Comparison of ENCODE assay signal across 2 cellular contexts in the genomic region with DNA sequence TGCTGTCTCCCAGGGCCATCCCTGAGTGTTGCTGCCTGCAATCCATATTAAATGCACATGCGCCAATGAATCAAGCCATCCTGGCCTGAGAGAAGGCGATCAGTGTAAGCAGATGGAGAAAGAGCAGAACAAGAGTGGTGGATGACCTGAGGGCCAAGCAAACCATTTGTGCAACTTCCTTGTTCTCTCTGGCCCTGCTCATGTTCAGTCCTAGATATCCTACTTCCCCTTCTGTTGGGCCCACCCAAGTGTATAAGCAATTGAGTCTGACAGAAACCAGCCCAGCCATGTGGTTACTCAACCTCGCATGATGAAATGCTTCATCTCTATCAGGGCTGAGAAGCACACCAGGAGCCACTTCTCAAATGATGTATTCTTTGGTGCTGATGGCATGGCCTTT.
TF ChIP-seq lines count a peak whose summit lies in the region.

No MANE protein-coding gene starts in this region.

TF ChIP-seq in IMR-90, 13 proteins besides CTCF, POLR2A, EP300 and RAD21:
- TF ChIP-seq, protein P1, sequence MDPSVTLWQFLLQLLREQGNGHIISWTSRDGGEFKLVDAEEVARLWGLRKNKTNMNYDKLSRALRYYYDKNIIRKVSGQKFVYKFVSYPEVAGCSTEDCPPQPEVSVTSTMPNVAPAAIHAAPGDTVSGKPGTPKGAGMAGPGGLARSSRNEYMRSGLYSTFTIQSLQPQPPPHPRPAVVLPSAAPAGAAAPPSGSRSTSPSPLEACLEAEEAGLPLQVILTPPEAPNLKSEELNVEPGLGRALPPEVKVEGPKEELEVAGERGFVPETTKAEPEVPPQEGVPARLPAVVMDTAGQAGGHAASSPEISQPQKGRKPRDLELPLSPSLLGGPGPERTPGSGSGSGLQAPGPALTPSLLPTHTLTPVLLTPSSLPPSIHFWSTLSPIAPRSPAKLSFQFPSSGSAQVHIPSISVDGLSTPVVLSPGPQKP (IDR thresholded peaks at IDR 0.05; ENCODE audit: borderline replicate concordance, low read depth, low read length): no peak
- no peak for TF ChIP-seq FOS (IDR thresholded peaks at IDR 0.05; ENCODE audit: low read depth, low read length)
- TF ChIP-seq CEBPB (IDR thresholded peaks at IDR 0.05; ENCODE audit: low read depth, low read length): no peak
- no peak for TF ChIP-seq BHLHE40 (IDR thresholded peaks at IDR 0.05; ENCODE audit: low read depth, low read length)
- TF ChIP-seq NFE2L2 (IDR thresholded peaks at IDR 0.05; ENCODE audit: low read depth, low read length): no peak
- TF ChIP-seq CHD1 (IDR thresholded peaks at IDR 0.05; ENCODE audit: low read depth, low read length): no peak

TF ChIP-seq in GM12878, 131 proteins besides CTCF, POLR2A, EP300 and RAD21:
- TF ChIP-seq CBX5 (IDR thresholded peaks at IDR 0.05; ENCODE audit: low read depth): 0 out of 2 replicates have a peak, but pooled peaks have one; percentile 28
- no peak for TF ChIP-seq BCL11A (IDR thresholded peaks at IDR 0.05; ENCODE audit: low read depth, low read length)
- TF ChIP-seq, protein P2, sequence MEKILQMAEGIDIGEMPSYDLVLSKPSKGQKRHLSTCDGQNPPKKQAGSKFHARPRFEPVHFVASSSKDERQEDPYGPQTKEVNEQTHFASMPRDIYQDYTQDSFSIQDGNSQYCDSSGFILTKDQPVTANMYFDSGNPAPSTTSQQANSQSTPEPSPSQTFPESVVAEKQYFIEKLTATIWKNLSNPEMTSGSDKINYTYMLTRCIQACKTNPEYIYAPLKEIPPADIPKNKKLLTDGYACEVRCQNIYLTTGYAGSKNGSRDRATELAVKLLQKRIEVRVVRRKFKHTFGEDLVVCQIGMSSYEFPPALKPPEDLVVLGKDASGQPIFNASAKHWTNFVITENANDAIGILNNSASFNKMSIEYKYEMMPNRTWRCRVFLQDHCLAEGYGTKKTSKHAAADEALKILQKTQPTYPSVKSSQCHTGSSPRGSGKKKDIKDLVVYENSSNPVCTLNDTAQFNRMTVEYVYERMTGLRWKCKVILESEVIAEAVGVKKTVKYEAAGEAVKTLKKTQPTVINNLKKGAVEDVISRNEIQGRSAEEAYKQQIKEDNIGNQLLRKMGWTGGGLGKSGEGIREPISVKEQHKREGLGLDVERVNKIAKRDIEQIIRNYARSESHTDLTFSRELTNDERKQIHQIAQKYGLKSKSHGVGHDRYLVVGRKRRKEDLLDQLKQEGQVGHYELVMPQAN (conservative IDR thresholded peaks at IDR 0.05): no peak
- TF ChIP-seq HDAC2 (IDR thresholded peaks at IDR 0.05): no peak
- no peak for TF ChIP-seq PML (IDR thresholded peaks at IDR 0.05; ENCODE audit: low read length)
- TF ChIP-seq, protein P3, sequence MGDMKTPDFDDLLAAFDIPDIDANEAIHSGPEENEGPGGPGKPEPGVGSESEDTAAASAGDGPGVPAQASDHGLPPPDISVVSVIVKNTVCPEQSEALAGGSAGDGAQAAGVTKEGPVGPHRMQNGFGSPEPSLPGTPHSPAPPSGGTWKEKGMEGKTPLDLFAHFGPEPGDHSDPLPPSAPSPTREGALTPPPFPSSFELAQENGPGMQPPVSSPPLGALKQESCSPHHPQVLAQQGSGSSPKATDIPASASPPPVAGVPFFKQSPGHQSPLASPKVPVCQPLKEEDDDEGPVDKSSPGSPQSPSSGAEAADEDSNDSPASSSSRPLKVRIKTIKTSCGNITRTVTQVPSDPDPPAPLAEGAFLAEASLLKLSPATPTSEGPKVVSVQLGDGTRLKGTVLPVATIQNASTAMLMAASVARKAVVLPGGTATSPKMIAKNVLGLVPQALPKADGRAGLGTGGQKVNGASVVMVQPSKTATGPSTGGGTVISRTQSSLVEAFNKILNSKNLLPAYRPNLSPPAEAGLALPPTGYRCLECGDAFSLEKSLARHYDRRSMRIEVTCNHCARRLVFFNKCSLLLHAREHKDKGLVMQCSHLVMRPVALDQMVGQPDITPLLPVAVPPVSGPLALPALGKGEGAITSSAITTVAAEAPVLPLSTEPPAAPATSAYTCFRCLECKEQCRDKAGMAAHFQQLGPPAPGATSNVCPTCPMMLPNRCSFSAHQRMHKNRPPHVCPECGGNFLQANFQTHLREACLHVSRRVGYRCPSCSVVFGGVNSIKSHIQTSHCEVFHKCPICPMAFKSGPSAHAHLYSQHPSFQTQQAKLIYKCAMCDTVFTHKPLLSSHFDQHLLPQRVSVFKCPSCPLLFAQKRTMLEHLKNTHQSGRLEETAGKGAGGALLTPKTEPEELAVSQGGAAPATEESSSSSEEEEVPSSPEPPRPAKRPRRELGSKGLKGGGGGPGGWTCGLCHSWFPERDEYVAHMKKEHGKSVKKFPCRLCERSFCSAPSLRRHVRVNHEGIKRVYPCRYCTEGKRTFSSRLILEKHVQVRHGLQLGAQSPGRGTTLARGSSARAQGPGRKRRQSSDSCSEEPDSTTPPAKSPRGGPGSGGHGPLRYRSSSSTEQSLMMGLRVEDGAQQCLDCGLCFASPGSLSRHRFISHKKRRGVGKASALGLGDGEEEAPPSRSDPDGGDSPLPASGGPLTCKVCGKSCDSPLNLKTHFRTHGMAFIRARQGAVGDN (IDR thresholded peaks at IDR 0.05): no peak
- TF ChIP-seq TCF7 (IDR thresholded peaks at IDR 0.05; ENCODE audit: borderline replicate concordance): no peak
- TF ChIP-seq CHD1 (IDR thresholded peaks at IDR 0.05; ENCODE audit: low read depth, low read length): no peak
- TF ChIP-seq IKZF2 (IDR thresholded peaks at IDR 0.05): no peak
- TF ChIP-seq BHLHE40 (IDR thresholded peaks at IDR 0.05; ENCODE audit: borderline replicate concordance in 1 of 2, low read depth in 2 of 2, low read length in 1 of 2): no peak
- TF ChIP-seq EED (IDR thresholded peaks at IDR 0.05; ENCODE audit: low read depth): 0 out of 2 replicates have a peak, but pooled peaks have one; percentile 19
- TF ChIP-seq, protein P4, sequence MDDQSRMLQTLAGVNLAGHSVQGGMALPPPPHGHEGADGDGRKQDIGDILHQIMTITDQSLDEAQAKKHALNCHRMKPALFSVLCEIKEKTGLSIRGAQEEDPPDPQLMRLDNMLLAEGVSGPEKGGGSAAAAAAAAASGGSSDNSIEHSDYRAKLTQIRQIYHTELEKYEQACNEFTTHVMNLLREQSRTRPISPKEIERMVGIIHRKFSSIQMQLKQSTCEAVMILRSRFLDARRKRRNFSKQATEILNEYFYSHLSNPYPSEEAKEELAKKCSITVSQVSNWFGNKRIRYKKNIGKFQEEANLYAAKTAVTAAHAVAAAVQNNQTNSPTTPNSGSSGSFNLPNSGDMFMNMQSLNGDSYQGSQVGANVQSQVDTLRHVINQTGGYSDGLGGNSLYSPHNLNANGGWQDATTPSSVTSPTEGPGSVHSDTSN (IDR thresholded peaks at IDR 0.05; ENCODE audit: insufficient replicate concordance, low read depth, low read length): no peak
- TF ChIP-seq, protein P5, sequence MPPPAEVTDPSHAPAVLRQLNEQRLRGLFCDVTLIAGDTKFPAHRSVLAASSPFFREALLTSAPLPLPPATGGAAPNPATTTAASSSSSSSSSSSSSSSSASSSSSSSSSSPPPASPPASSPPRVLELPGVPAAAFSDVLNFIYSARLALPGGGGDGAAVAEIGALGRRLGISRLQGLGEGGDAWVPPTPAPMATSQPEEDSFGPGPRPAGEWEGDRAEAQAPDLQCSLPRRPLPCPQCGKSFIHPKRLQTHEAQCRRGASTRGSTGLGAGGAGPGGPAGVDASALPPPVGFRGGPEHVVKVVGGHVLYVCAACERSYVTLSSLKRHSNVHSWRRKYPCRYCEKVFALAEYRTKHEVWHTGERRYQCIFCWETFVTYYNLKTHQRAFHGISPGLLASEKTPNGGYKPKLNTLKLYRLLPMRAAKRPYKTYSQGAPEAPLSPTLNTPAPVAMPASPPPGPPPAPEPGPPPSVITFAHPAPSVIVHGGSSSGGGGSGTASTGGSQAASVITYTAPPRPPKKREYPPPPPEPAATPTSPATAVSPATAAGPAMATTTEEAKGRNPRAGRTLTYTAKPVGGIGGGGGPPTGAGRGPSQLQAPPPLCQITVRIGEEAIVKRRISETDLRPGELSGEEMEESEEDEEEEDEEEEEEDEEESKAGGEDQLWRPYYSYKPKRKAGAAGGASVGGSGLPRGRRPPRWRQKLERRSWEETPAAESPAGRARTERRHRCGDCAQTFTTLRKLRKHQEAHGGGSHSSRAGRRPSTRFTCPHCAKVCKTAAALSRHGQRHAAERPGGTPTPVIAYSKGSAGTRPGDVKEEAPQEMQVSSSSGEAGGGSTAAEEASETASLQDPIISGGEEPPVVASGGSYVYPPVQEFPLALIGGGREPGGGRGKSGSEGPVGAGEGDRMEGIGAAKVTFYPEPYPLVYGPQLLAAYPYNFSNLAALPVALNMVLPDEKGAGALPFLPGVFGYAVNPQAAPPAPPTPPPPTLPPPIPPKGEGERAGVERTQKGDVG (CRISPR knock-in tag; IDR thresholded peaks at IDR 0.05): no peak
- no peak for TF ChIP-seq SP1 (IDR thresholded peaks at IDR 0.05; ENCODE audit: low read depth, low read length)
- TF ChIP-seq, protein P6, sequence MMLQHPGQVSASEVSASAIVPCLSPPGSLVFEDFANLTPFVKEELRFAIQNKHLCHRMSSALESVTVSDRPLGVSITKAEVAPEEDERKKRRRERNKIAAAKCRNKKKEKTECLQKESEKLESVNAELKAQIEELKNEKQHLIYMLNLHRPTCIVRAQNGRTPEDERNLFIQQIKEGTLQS (IDR thresholded peaks at IDR 0.05; ENCODE audit: borderline replicate concordance, extremely low read depth, low read depth, low read length): no peak
- TF ChIP-seq SMAD1 (IDR thresholded peaks at IDR 0.05; ENCODE audit: low read depth, partially characterized antibody): no peak
- no peak for TF ChIP-seq ZNF217 (IDR thresholded peaks at IDR 0.05)
- TF ChIP-seq ZBED1 (IDR thresholded peaks at IDR 0.05; ENCODE audit: borderline replicate concordance): no peak
- TF ChIP-seq PAX5 (IDR thresholded peaks at IDR 0.05; ENCODE audit: borderline replicate concordance, low read depth, low read length): 0 out of 2 replicates have a peak, but pooled peaks have one; percentile 29
- peak; percentile 65 for TF ChIP-seq RUNX3 (IDR thresholded peaks at IDR 0.05; ENCODE audit: low read length)
- no peak for TF ChIP-seq RB1 (IDR thresholded peaks at IDR 0.05; ENCODE audit: borderline replicate concordance)
- no peak for TF ChIP-seq NBN (IDR thresholded peaks at IDR 0.05)
- no peak for TF ChIP-seq NR2C1 (IDR thresholded peaks at IDR 0.05)
- TF ChIP-seq, protein P7, sequence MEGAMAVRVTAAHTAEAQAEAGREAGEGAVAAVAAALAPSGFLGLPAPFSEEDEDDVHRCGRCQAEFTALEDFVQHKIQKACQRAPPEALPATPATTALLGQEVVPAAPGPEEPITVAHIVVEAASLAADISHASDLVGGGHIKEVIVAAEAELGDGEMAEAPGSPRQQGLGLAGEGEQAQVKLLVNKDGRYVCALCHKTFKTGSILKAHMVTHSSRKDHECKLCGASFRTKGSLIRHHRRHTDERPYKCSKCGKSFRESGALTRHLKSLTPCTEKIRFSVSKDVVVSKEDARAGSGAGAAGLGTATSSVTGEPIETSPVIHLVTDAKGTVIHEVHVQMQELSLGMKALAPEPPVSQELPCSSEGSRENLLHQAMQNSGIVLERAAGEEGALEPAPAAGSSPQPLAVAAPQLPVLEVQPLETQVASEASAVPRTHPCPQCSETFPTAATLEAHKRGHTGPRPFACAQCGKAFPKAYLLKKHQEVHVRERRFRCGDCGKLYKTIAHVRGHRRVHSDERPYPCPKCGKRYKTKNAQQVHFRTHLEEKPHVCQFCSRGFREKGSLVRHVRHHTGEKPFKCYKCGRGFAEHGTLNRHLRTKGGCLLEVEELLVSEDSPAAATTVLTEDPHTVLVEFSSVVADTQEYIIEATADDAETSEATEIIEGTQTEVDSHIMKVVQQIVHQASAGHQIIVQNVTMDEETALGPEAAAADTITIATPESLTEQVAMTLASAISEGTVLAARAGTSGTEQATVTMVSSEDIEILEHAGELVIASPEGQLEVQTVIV (IDR thresholded peaks at IDR 0.05; ENCODE audit: borderline replicate concordance, partially characterized antibody): no peak
- TF ChIP-seq KAT2A (conservative IDR thresholded peaks at IDR 0.05; ENCODE audit: control insufficient read depth, low read depth, low read length): no peak
- TF ChIP-seq SPI1 (IDR thresholded peaks at IDR 0.05; ENCODE audit: borderline replicate concordance, insufficient read depth, low read depth, low read length): peak; percentile 61; the same call in 1 of the 2 replicates
- no peak for TF ChIP-seq HDAC6 (IDR thresholded peaks at IDR 0.05; ENCODE audit: unreplicated experiment)
- TF ChIP-seq STAT1 (conservative IDR thresholded peaks at IDR 0.05): no peak
- TF ChIP-seq FOS (IDR thresholded peaks at IDR 0.05; ENCODE audit: borderline replicate concordance, extremely low read depth, insufficient read length): no peak
- TF ChIP-seq GABPA (IDR thresholded peaks at IDR 0.05; ENCODE audit: low read depth): no peak
- TF ChIP-seq, protein P8, sequence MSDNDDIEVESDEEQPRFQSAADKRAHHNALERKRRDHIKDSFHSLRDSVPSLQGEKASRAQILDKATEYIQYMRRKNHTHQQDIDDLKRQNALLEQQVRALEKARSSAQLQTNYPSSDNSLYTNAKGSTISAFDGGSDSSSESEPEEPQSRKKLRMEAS (IDR thresholded peaks at IDR 0.05; ENCODE audit: low read depth, low read length): no peak
- no peak for TF ChIP-seq MTA2 (IDR thresholded peaks at IDR 0.05; ENCODE audit: low read depth)
